Comparison of ENCODE assay signal across 18 cellular contexts in genomic region chr13:73054712-73055111, GRCh38.
"Had no signal": no experiment of that assay in that cellular context is flagged by ENCODE, and none has a peak within 500 bp of the region (broad histone marks: within the 10 kb centered on the region; RNA-seq: fewer than 3 reads in every experiment).

No MANE protein-coding gene starts in this region.

- H3K4me3 Mint-ChIP-seq: activated naive CD4-positive, alpha-beta T cell treated with anti-CD3 and anti-CD28 coated beads for 36 hours; activated naive CD8-positive, alpha-beta T cell treated with anti-CD3 and anti-CD28 coated beads, Interleukin-2, amount 50 U/mL, for 24 hours; activated T-helper 17 cell treated with anti-CD3 and anti-CD28 coated beads, Interleukin-2, amount 50 U/mL, for 72 hours; endodermal cell; neural crest cell had no signal

- DNase-seq: activated CD4-positive, alpha-beta T cell treated with anti-CD3 and anti-CD28 coated beads, Interleukin-2, amount 50 U/mL, for 1 hour; activated naive CD4-positive, alpha-beta T cell treated with anti-CD3 and anti-CD28 coated beads for 36 hours; activated naive CD8-positive, alpha-beta T cell treated with anti-CD3 and anti-CD28 coated beads, Interleukin-2, amount 50 U/mL, for 24 hours; activated T-cell treated with anti-CD3 and anti-CD28 coated beads for 4 hours; endodermal cell; gastrocnemius medialis; heart right ventricle; midbrain; ovary; right lobe of liver; stimulated activated CD4-positive, alpha-beta T cell treated with anti-CD3 and anti-CD28 coated beads, Interleukin-1b, Interleukin-23, amount 100 ng/mL, for 48 hours; stomach; T-helper 9 cell had no signal

- H3K27ac Mint-ChIP-seq: activated naive CD4-positive, alpha-beta T cell treated with anti-CD3 and anti-CD28 coated beads for 36 hours; activated naive CD8-positive, alpha-beta T cell treated with anti-CD3 and anti-CD28 coated beads, Interleukin-2, amount 50 U/mL, for 24 hours; activated T-helper 17 cell treated with anti-CD3 and anti-CD28 coated beads, Interleukin-2, amount 50 U/mL, for 72 hours; endodermal cell had no signal

- H3K36me3 ChIP-seq: ascending aorta, gastrocnemius medialis, heart right ventricle, ovary, right lobe of liver, stomach, vagina had no signal

- H3K9me3 Mint-ChIP-seq: activated naive CD4-positive, alpha-beta T cell treated with anti-CD3 and anti-CD28 coated beads for 36 hours; activated naive CD8-positive, alpha-beta T cell treated with anti-CD3 and anti-CD28 coated beads, Interleukin-2, amount 50 U/mL, for 24 hours; activated T-helper 17 cell treated with anti-CD3 and anti-CD28 coated beads, Interleukin-2, amount 50 U/mL, for 72 hours; endodermal cell; neural crest cell had no signal

- H3K4me1 ChIP-seq: ascending aorta, right lobe of liver had no signal

- H3K9me3 ChIP-seq: ascending aorta, gastrocnemius medialis, heart right ventricle, ovary, right lobe of liver, stomach, vagina had no signal

- H3K27ac ChIP-seq: ascending aorta, gastrocnemius medialis, heart right ventricle, ovary, right lobe of liver, stomach, vagina had no signal

- ATAC-seq: activated naive CD8-positive, alpha-beta T cell treated with anti-CD3 and anti-CD28 coated beads, Interleukin-2, amount 50 U/mL, for 24 hours; activated T-helper 17 cell treated with anti-CD3 and anti-CD28 coated beads, Interleukin-2, amount 50 U/mL, for 72 hours; gastrocnemius medialis; heart right ventricle; right lobe of liver had no signal

- H3K4me3 ChIP-seq: ascending aorta, gastrocnemius medialis, heart right ventricle, lung, ovary, right lobe of liver, stomach, vagina had no signal

- H3K27me3 ChIP-seq: ascending aorta, ovary, vagina had no signal
